9 cellular contexts compared by ENCODE assay signal in genomic region chr11:65298655-65299179, GRCh38. TPM values are rescaled to one million over a fixed set of nuclear protein-coding genes. Genes with fewer than 3 reads are reported as not detected.
DNase-seq lines count a peak whose midpoint lies in the region; ATAC-seq, FAIRE-seq and TF ChIP-seq lines count a peak whose summit lies in the region.
"Had no signal": no experiment of that assay in that cellular context is flagged by ENCODE, and none has a peak within 500 bp of the region (broad histone marks: within the 10 kb centered on the region; RNA-seq: fewer than 3 reads in every experiment).

No MANE protein-coding gene starts in this region.

- no peaks in the 10 kb centered on the region for H3K9me3 ChIP-seq in muscle layer of duodenum (ENCODE audit: control insufficient read depth in 1 of 2, low read length in 2 of 2)
- no peaks in the 10 kb centered on the region for H3K9me3 ChIP-seq in upper lobe of left lung

- H3K4me1 ChIP-seq in muscle layer of duodenum (ENCODE audit: control insufficient read depth in 1 of 2, insufficient read depth in 2 of 2, low read length in 2 of 2) (peaks cover 19 to 51% of the 10 kb centered on the region in 2 donors), upper lobe of left lung (peaks cover 12 to 27% (median 19%) of the 10 kb centered on the region in 4 donors), foreskin keratinocyte (no peaks in the 10 kb centered on the region)

- WGBS in adipose tissue, 3 donors = 55 to 81% (median 59%) methylated on average over 12 of the region's 12 CpGs
- 63 to 82% methylated on average over 5 to 12 of the region's 12 CpGs for WGBS in upper lobe of left lung, 2 donors

- no peak for TF ChIP-seq POLR2A in upper lobe of left lung (IDR thresholded peaks at IDR 0.05)

- H3K27ac ChIP-seq in adipose tissue (ENCODE audit: low read depth, low read length) (peak overlapping the region; percentile 38), muscle layer of duodenum (ENCODE audit: low read length) (peak overlapping the region; percentile 82), upper lobe of left lung (peak overlapping the region; percentile 70 to 78 (median 74)), foreskin keratinocyte (no peak overlapping the region)

- no peak for TF ChIP-seq EP300 in upper lobe of left lung (IDR thresholded peaks at IDR 0.05)

- H3K36me3 ChIP-seq in muscle layer of duodenum (ENCODE audit: control insufficient read depth in 1 of 2, insufficient read depth in 2 of 2, low read length in 2 of 2) (peaks cover 0 to 11% of the 10 kb centered on the region in 2 donors), upper lobe of left lung (peaks cover 6 to 36% (median 22%) of the 10 kb centered on the region in 4 donors)

- peak; percentile 85 for DNase-seq in fibroblast of pulmonary artery (ENCODE audit: low read depth)
- no peak for DNase-seq in upper lobe of left lung
- DNase-seq in foreskin keratinocyte = no peak
- DNase-seq in NCI-H1930 (lab: John Stamatoyannopoulos, UW) = no peak
- DNase-seq in LoVo (ENCODE audit: low spot score) = no peak
- no peak for DNase-seq in urothelium cell line (ENCODE audit: low spot score)
- DNase-seq: NCI-H1105 had no signal

- no peak for FAIRE-seq in urothelium cell line (lab: Jason Lieb, UNC)

- no peak overlapping the region for H3K4me3 ChIP-seq in fibroblast of pulmonary artery (replicated peaks; ENCODE audit: low read depth, low read length)
- peak overlapping the region in 1 of 2 donors; percentile 2 for H3K4me3 ChIP-seq in muscle layer of duodenum (ENCODE audit: low read depth in 1 of 2, low read length in 2 of 2)
- no peak overlapping the region for H3K4me3 ChIP-seq in upper lobe of left lung

- TF ChIP-seq CTCF in fibroblast of pulmonary artery (IDR thresholded peaks at IDR 0.05; ENCODE audit: low read length, missing control alignments) = no peak
- TF ChIP-seq CTCF in upper lobe of left lung (IDR thresholded peaks at IDR 0.05) = no peak
- TF ChIP-seq CTCF in foreskin keratinocyte (conservative IDR thresholded peaks at IDR 0.05) = no peak

- no peaks in the 10 kb centered on the region for H3K27me3 ChIP-seq in muscle layer of duodenum (ENCODE audit: low read depth, low read length)
- no peaks in the 10 kb centered on the region for H3K27me3 ChIP-seq in upper lobe of left lung
- no peaks in the 10 kb centered on the region for H3K27me3 ChIP-seq in foreskin keratinocyte

- ATAC-seq in upper lobe of left lung (ENCODE audit: low FRiP score in 2 of 2) (peak; percentile 27 to 83), foreskin keratinocyte (no peak)

RNA-seq across cellular contexts. Expression of gene CDC42EP2, which starts 15.9 kb away (rescaled TPM):
- polyA plus RNA-seq in adipose tissue (10 to 100 TPM in 2 of 3 donors, 1 to 10 TPM in 1; 5.4 to 82.5 (median 50.2) TPM), foreskin keratinocyte (26.2 and 31.5 TPM in 2 replicates)
- total RNA-seq in upper lobe of left lung (10 to 100 TPM in 5 of 6 donors, 1 to 10 TPM in 1; 7.7 to 45.2 (median 14.6) TPM), foreskin keratinocyte (20.3 and 22.2 TPM in 2 replicates)

RNA-seq across cellular contexts. Expression of gene DPF2, which starts 34.9 kb away (rescaled TPM):
- polyA plus RNA-seq in adipose tissue (10 to 100 TPM; 15.7 to 25.3 (median 20.2) TPM), foreskin keratinocyte (38.0 and 38.7 TPM in 2 replicates)
- total RNA-seq in upper lobe of left lung (10 to 100 TPM; 32.1 to 68.1 (median 54.7) TPM), foreskin keratinocyte (29.1 and 31.7 TPM in 2 replicates)

RNA-seq across cellular contexts. Expression of gene POLA2, which starts 37.0 kb away (rescaled TPM):
- polyA plus RNA-seq in adipose tissue (1 to 10 TPM; 2.3 to 5.4 (median 3.0) TPM), foreskin keratinocyte (39.8 and 42.7 TPM in 2 replicates)
- total RNA-seq in upper lobe of left lung (10 to 100 TPM in 3 of 6 donors, 1 to 10 TPM in 3; 6.0 to 19.9 (median 8.7) TPM), foreskin keratinocyte (30.6 and 30.8 TPM in 2 replicates)

RNA-seq across cellular contexts. Expression of gene TIGD3, which starts 55.8 kb away (rescaled TPM):
- under 1 TPM; 0.04 to 0.45 (median 0.08) TPM for polyA plus RNA-seq in adipose tissue
- total RNA-seq in upper lobe of left lung = under 1 TPM in 4 of 6 donors, not detected in 2; 0.15 to 0.51 (median 0.35) TPM
- total RNA-seq in foreskin keratinocyte = 0.07 and 0.14 TPM in 2 replicates
- 0.10 and 0.13 TPM in 2 replicates for polyA plus RNA-seq in foreskin keratinocyte
